Comparison of ENCODE assay signal across 8 cellular contexts in genomic region chrX:70289793-70290770, GRCh38. TPM values are rescaled to one million over a fixed set of nuclear protein-coding genes. Genes with fewer than 3 reads are reported as not detected.
DNase-seq lines count a peak whose midpoint lies in the region; ATAC-seq, FAIRE-seq and TF ChIP-seq lines count a peak whose summit lies in the region.

Gene KIF4A, plus strand, starts transcription at chrX:70290104. Its CDS starts 355 bp downstream, at chrX:70290459.
Gene PDZD11, minus strand, starts transcription at chrX:70289927. Its CDS starts 586 bp downstream, at chrX:70289341.

- DNase-seq in NCI-H2171 (lab: John Stamatoyannopoulos, UW) (peak; percentile 67), bronchial epithelial cell (ENCODE audit: low read depth) (peak; percentile 72), immature natural killer cell (peak; percentile 80 to 84 (median 83)), spleen (peak; percentile 93)

- H3K27me3 Mint-ChIP-seq in immature natural killer cell (ENCODE audit: low read depth in 3 of 3) = peaks cover 0 to 5% (median 2%) of the 10 kb centered on the region in 3 donors

- no peaks in the 10 kb centered on the region for H3K9me3 Mint-ChIP-seq in immature natural killer cell

- peak within 1 kb of the TSS; percentile 97 for H3K4me3 ChIP-seq in ACC112 (ENCODE audit: low read depth, low read length)
- peak within 1 kb of the TSS; percentile 69 for H3K4me3 ChIP-seq in WI38 (ENCODE audit: low read depth, low read length)
- peak within 1 kb of the TSS; percentile 74 for H3K4me3 ChIP-seq in bronchial epithelial cell (ENCODE audit: low read depth, low read length)
- H3K4me3 ChIP-seq in spleen = peak within 1 kb of the TSS; percentile 34 to 70 (median 52)

- TF ChIP-seq POLR2A in GM18526 (IDR thresholded peaks at IDR 0.05; ENCODE audit: extremely low read depth, insufficient read length) (peak; percentile 89), spleen (IDR thresholded peaks at IDR 0.05) (no peak)

- peak; percentile 87 for ATAC-seq in HG03064 (IDR thresholded peaks at IDR 0.05; ENCODE audit: low read depth, unreplicated experiment)

- peak within 1 kb of the TSS; percentile 84 to 90 (median 87) for H3K4me3 Mint-ChIP-seq in immature natural killer cell

- H3K27ac ChIP-seq in ACC112 (ENCODE audit: low read depth, low read length) (peak within 1 kb of the TSS; percentile 22; the same call in 1 of the 2 replicates), spleen (peak within 1 kb of the TSS; percentile 6 to 82 (median 72))

- peaks cover 51% of the 10 kb centered on the region for H3K79me2 ChIP-seq in ACC112 (ENCODE audit: control insufficient read depth, insufficient read depth, low read length, unreplicated experiment)

- H3K36me3 Mint-ChIP-seq in immature natural killer cell = peaks cover 0 to 10% (median 5%) of the 10 kb centered on the region in 3 donors

- H3K4me1 ChIP-seq in ACC112 (ENCODE audit: control insufficient read depth, insufficient read depth, low read length, unreplicated experiment) (peaks cover 22% of the 10 kb centered on the region), spleen (peaks cover 0 to 23% (median 9%) of the 10 kb centered on the region in 6 donors)

- no peak for FAIRE-seq in bronchial epithelial cell (lab: Jason Lieb, UNC)

- H2AFZ ChIP-seq in ACC112 (ENCODE audit: low read length, unreplicated experiment) = peak within 1 kb of the TSS; percentile 82

- H3K27me3 ChIP-seq in ACC112 (ENCODE audit: insufficient read depth, low read length) (no peaks in the 10 kb centered on the region), bronchial epithelial cell (ENCODE audit: control insufficient read depth, insufficient read depth, low read length) (no peaks in the 10 kb centered on the region), spleen (replicated peaks in 1 of 7) (peaks cover 0 to 4% (median 0%) of the 10 kb centered on the region in 7 donors)

- H3K9me3 ChIP-seq in spleen = no peaks in the 10 kb centered on the region

- no peak for TF ChIP-seq CTCF in WI38 (IDR thresholded peaks at IDR 0.05; ENCODE audit: low read depth, low read length)
- no peak for TF ChIP-seq CTCF in bronchial epithelial cell (IDR thresholded peaks at IDR 0.05; ENCODE audit: insufficient read depth, low read length, severe bottlenecking)
- no peak for TF ChIP-seq CTCF in spleen (IDR thresholded peaks at IDR 0.05 in 8 of 11, conservative IDR thresholded peaks at IDR 0.05 in 3 of 11)

- WGBS in spleen, 5 donors = 0 to 36% (median 3%) methylated on average over 31 to 62 of the region's 62 CpGs

- H3K4me1 Mint-ChIP-seq in immature natural killer cell = peaks cover 21 to 22% of the 10 kb centered on the region in 2 donors

- H3K36me3 ChIP-seq in ACC112 (ENCODE audit: insufficient read depth, low read length) (0 out of 2 replicates have a peak, but pooled peaks cover under 1% of the 10 kb centered on the region), bronchial epithelial cell (ENCODE audit: control insufficient read depth, insufficient read depth, low read length) (peaks cover 2% of the 10 kb centered on the region), spleen (peaks cover 0 to 33% (median 4%) of the 10 kb centered on the region in 6 donors)

- intact Hi-C loops in spleen (cut with DNase I; ENCODE audit: low total_unique reads) = no loop called here

- H3K27ac Mint-ChIP-seq in immature natural killer cell = peak within 1 kb of the TSS; percentile 81 to 92 (median 86)

RNA-seq across cellular contexts. Expression of gene KIF4A, which starts in this region (rescaled TPM):
- total RNA-seq in bronchial epithelial cell (0.26 and 0.64 TPM in 2 replicates), spleen (1 to 10 TPM; 1.4 to 6.0 (median 3.2) TPM)
- polyA plus RNA-seq in immature natural killer cell (1 to 10 TPM in 1 of 3 donors, not detected in 2; 1.0 TPM), spleen (1 to 10 TPM in 2 of 3 donors, under 1 TPM in 1; 0.41 to 1.5 (median 1.3) TPM)

RNA-seq across cellular contexts. Expression of gene PDZD11, which starts in this region (rescaled TPM):
- total RNA-seq in bronchial epithelial cell (18.7 and 31.0 TPM in 2 replicates), spleen (10 to 100 TPM; 20.0 to 28.6 (median 25.3) TPM)
- polyA plus RNA-seq in immature natural killer cell (10 to 100 TPM; 46.9 to 60.6 (median 48.1) TPM), spleen (10 to 100 TPM; 36.7 to 44.5 (median 40.2) TPM)

Comparison
In these comparisons a context has a peak if more than half of its experiments do, and no peak if none do; other contexts are left out.
1. Peak in every context shown above with its lines: DNase-seq, ATAC-seq, H3K4me3 ChIP-seq and H3K27ac ChIP-seq.